In genomic region chr5:107675201-107675600, GRCh38 we compare ENCODE assay signal across 37 cellular contexts. TPM values are rescaled to one million over a fixed set of nuclear protein-coding genes. Genes with fewer than 3 reads are reported as not detected.
"Had no signal": no experiment of that assay in that cellular context is flagged by ENCODE, and none has a peak within 500 bp of the region (broad histone marks: within the 10 kb centered on the region; RNA-seq: fewer than 3 reads in every experiment).

No MANE protein-coding gene starts in this region.

- DNase-seq: activated CD4-positive, alpha-beta memory T cell treated with anti-CD3 and anti-CD28 coated beads, Interleukin-2, amount 10 ng/mL, durations not matched to agents 7 days and 5 days; activated CD4-positive, alpha-beta T cell treated with anti-CD3 and anti-CD28 coated beads for 1 hour; activated CD4-positive, alpha-beta T cell treated with anti-CD3 and anti-CD28 coated beads for 48 hours; activated CD4-positive, CD25-positive, alpha-beta regulatory T cell; activated CD8-positive, alpha-beta memory T cell treated with anti-CD3 and anti-CD28 coated beads for 24 hours; activated CD8-positive, alpha-beta memory T cell treated with anti-CD3 and anti-CD28 coated beads, Interleukin-2, amount 10 ng/mL, durations not matched to agents 7 days and 5 days; activated CD8-positive, alpha-beta memory T cell treated with anti-CD3 and anti-CD28 coated beads, Interleukin-2, amount 50 U/mL, for 48 hours; activated gamma-delta T cell; activated naive CD4-positive, alpha-beta T cell treated with Interleukin-2 at 50 U/mL for 16 hours; activated T-cell treated with anti-CD3 and anti-CD28 coated beads, Interleukin-2, amount 50 U/mL, for 72 hours; aorta; brain microvascular endothelial cell; central memory CD4-positive, alpha-beta T cell; Karpas-422; KBM-7; MG63; NCI-H1048; NCI-H1105 treated with DMSO at 0.1 percent for 48 hours; NCI-H1436; NCI-H1694; NCI-H1930; NCI-H2081 treated with DMSO at 0.1 percent for 48 hours; NCI-H2171; NCI-H446 treated with DMSO at 0.1 percent for 48 hours; NCI-H526; NCI-H748 treated with DMSO at 0.1 percent for 48 hours; NK-92 treated with Interleukin-12 subunit alpha and Interleukin-12 subunit beta, amount 100 ng/mL, for 24 hours; Right ventricle myocardium superior; SW 1271; T-helper 1 cell; T-helper 2 cell; T-helper 9 cell; WERI-Rb-1 had no signal

- ATAC-seq: activated CD8-positive, alpha-beta memory T cell treated with anti-CD3 and anti-CD28 coated beads, Interleukin-2, amount 10 ng/mL, durations not matched to agents 7 days and 5 days; activated T-cell treated with anti-CD3 and anti-CD28 coated beads, Interleukin-2, amount 50 U/mL, for 72 hours; PC-3 had no signal

- H3K4me3 ChIP-seq: MG63 had no signal

- H3K36me3 ChIP-seq: brain microvascular endothelial cell, MG63, WERI-Rb-1 had no signal

- H3K27ac Mint-ChIP-seq: activated CD4-positive, alpha-beta memory T cell treated with anti-CD3 and anti-CD28 coated beads, Interleukin-2, amount 10 ng/mL, durations not matched to agents 7 days and 5 days; activated CD8-positive, alpha-beta memory T cell treated with anti-CD3 and anti-CD28 coated beads, Interleukin-2, amount 10 ng/mL, durations not matched to agents 7 days and 5 days; activated naive CD4-positive, alpha-beta T cell treated with anti-CD3 and anti-CD28 coated beads, Interleukin-2, amount 50 U/mL, for 24 hours; activated T-cell treated with anti-CD3 and anti-CD28 coated beads, Interleukin-2, amount 50 U/mL, for 72 hours; activated T-helper 2 cell treated with anti-CD3 and anti-CD28 coated beads, Interferon-gamma antibody, Interleukin-2, Interleukin-4, amounts not matched to agents 10 μg/mL and 5 μg/mL and 100 μg/mL, durations not matched to agents 14 hours and 24 hours and 36 hours had no signal

- H3K4me3 Mint-ChIP-seq: activated CD4-positive, alpha-beta memory T cell treated with anti-CD3 and anti-CD28 coated beads, Interleukin-2, amount 10 ng/mL, durations not matched to agents 7 days and 5 days; activated CD8-positive, alpha-beta memory T cell treated with anti-CD3 and anti-CD28 coated beads, Interleukin-2, amount 10 ng/mL, durations not matched to agents 7 days and 5 days; activated naive CD4-positive, alpha-beta T cell treated with anti-CD3 and anti-CD28 coated beads, Interleukin-2, amount 50 U/mL, for 24 hours; activated T-cell treated with anti-CD3 and anti-CD28 coated beads, Interleukin-2, amount 50 U/mL, for 72 hours had no signal

- H3K9me3 Mint-ChIP-seq: activated CD4-positive, alpha-beta memory T cell treated with anti-CD3 and anti-CD28 coated beads, Interleukin-2, amount 10 ng/mL, durations not matched to agents 7 days and 5 days; activated naive CD4-positive, alpha-beta T cell treated with anti-CD3 and anti-CD28 coated beads, Interleukin-2, amount 50 U/mL, for 24 hours; activated T-cell treated with anti-CD3 and anti-CD28 coated beads, Interleukin-2, amount 50 U/mL, for 72 hours; activated T-helper 2 cell treated with anti-CD3 and anti-CD28 coated beads, Interferon-gamma antibody, Interleukin-2, Interleukin-4, amounts not matched to agents 10 μg/mL and 5 μg/mL and 100 μg/mL, durations not matched to agents 14 hours and 24 hours and 36 hours had no signal

- H3K27ac ChIP-seq: brain microvascular endothelial cell, RWPE1, WERI-Rb-1 had no signal

- H3K36me3 Mint-ChIP-seq: activated CD8-positive, alpha-beta memory T cell treated with anti-CD3 and anti-CD28 coated beads, Interleukin-2, amount 10 ng/mL, durations not matched to agents 7 days and 5 days; activated naive CD4-positive, alpha-beta T cell treated with anti-CD3 and anti-CD28 coated beads, Interleukin-2, amount 50 U/mL, for 24 hours had no signal

- H3K27me3 ChIP-seq: brain microvascular endothelial cell, MG63 had no signal

- H3K9me3 ChIP-seq: MG63 had no signal

RNA-seq across cellular contexts. Expression of gene EFNA5, which starts 4.5 kb away (rescaled TPM):
- total RNA-seq: activated CD4-positive, alpha-beta memory T cell treated with anti-CD3 and anti-CD28 coated beads, Interleukin-2, amount 10 ng/mL, durations not matched to agents 7 days and 5 days; activated CD8-positive, alpha-beta memory T cell treated with anti-CD3 and anti-CD28 coated beads, Interleukin-2, amount 10 ng/mL, durations not matched to agents 7 days and 5 days; activated T-helper 2 cell treated with anti-CD3 and anti-CD28 coated beads, Interferon-gamma antibody, Interleukin-2, Interleukin-4, amounts not matched to agents 10 μg/mL and 5 μg/mL and 100 μg/mL, durations not matched to agents 14 hours and 24 hours and 36 hours had no signal
